17 cellular contexts compared by ENCODE assay signal in genomic region chr18:7646174-7646886, GRCh38.
DNase-seq lines count a peak whose midpoint lies in the region; ATAC-seq, FAIRE-seq and TF ChIP-seq lines count a peak whose summit lies in the region.
"Had no signal": no experiment of that assay in that cellular context is flagged by ENCODE, and none has a peak within 500 bp of the region (broad histone marks: within the 10 kb centered on the region; RNA-seq: fewer than 3 reads in every experiment).

No MANE protein-coding gene starts in this region.

- intact Hi-C loops in heart left ventricle (cut with DNase I): no loop called here
- intact Hi-C loops in left ventricle myocardium inferior (cut with micrococcal nuclease): no loop called here
- intact Hi-C loops in PC-3 (cut with micrococcal nuclease): no loop called here

- peaks cover 5% of the 10 kb centered on the region; the same call in 1 of the 2 replicates for H4K20me1 ChIP-seq in PC-3 (ENCODE audit: low read length)

- DNase-seq in heart left ventricle: no peak
- no peak for DNase-seq in left ventricle myocardium inferior
- peak; percentile 64 for DNase-seq in ELF-1 (ENCODE audit: low read depth, low spot score)
- DNase-seq in PC-3: no peak
- DNase-seq in mesothelial cell of epicardium (ENCODE audit: low spot score in 2 of 2, unreplicated experiment in 2 of 2): no peak
- DNase-seq in glomerular visceral epithelial cell (ENCODE audit: extremely low spot score): no peak
- no peak for DNase-seq in GM12892 (ENCODE audit: insufficient read length)
- DNase-seq in occipital lobe (lab: John Stamatoyannopoulos, UW): no peak
- DNase-seq: CD4-positive, alpha-beta memory T cell; KBM-7; NCI-H1092; NCI-H1930; NCI-H446; NK-92 treated with Interleukin-12 subunit alpha and Interleukin-12 subunit beta, amount 100 ng/mL, for 24 hours; OCI-M1 had no signal

- no peak for FAIRE-seq in GM12892 (lab: Jason Lieb, UNC)

- no TSS peak for BruUV-seq in PC-3 (replicated peaks; lab: Mats Ljungman, UMichigan)

- peaks cover 0 to 66% (median 42%) of the 10 kb centered on the region in 12 donors for H3K4me1 ChIP-seq in heart left ventricle
- H3K4me1 ChIP-seq in left ventricle myocardium inferior: peaks cover 65% of the 10 kb centered on the region
- peaks cover 26% of the 10 kb centered on the region for H3K4me1 ChIP-seq in PC-3 (ENCODE audit: insufficient read depth, low read length)

- H3K9me2 ChIP-seq in PC-3 (replicated peaks; ENCODE audit: low read length): no peaks in the 10 kb centered on the region

- no peaks in the 10 kb centered on the region for H3K27me3 ChIP-seq in heart left ventricle
- H3K27me3 ChIP-seq in left ventricle myocardium inferior (ENCODE audit: low read depth): no peaks in the 10 kb centered on the region
- H3K27me3 ChIP-seq in PC-3 (ENCODE audit: low read length): no peaks in the 10 kb centered on the region

- H3K36me3 ChIP-seq in heart left ventricle (no peaks in the 10 kb centered on the region), left ventricle myocardium inferior (peaks cover 3% of the 10 kb centered on the region), PC-3 (ENCODE audit: low read depth, low read length) (no peaks in the 10 kb centered on the region)

- H3K4me3 ChIP-seq in heart left ventricle: no peak overlapping the region
- no peak overlapping the region for H3K4me3 ChIP-seq in left ventricle myocardium inferior
- H3K4me3 ChIP-seq in PC-3 (ENCODE audit: low read length): no peak overlapping the region

- ATAC-seq in heart left ventricle (peak in 3 of 4 donors; percentile 27 to 41 (median 34)), PC-3 (no peak; the same call in none of the 2 replicates)

- POLR2A ChIA-PET in PC-3 (lab: Charles Lee; ENCODE audit: unreplicated experiment): interaction anchor here (0.6 kb wide), 2 partner anchors 44 to 1556 kb away, joined by 3 read pairs; no protein-coding TSS in a partner anchor

- peaks cover 0 to 12% (median 8%) of the 10 kb centered on the region in 12 donors for H3K9me3 ChIP-seq in heart left ventricle
- peaks cover 17% of the 10 kb centered on the region for H3K9me3 ChIP-seq in left ventricle myocardium inferior (replicated peaks)
- no peaks in the 10 kb centered on the region for H3K9me3 ChIP-seq in PC-3 (ENCODE audit: low read length)

- H3K79me2 ChIP-seq in PC-3 (ENCODE audit: low read length): peaks cover 31% of the 10 kb centered on the region

- peak overlapping the region; percentile 32 for H3K4me2 ChIP-seq in PC-3 (ENCODE audit: low read length)

- 82 to 95% (median 89%) methylated on average over 6 of the region's 6 CpGs for WGBS in heart left ventricle, 4 donors

- no peaks in the 10 kb centered on the region for H3F3A ChIP-seq in PC-3 (ENCODE audit: low read length, unreplicated experiment)

- H3K9ac ChIP-seq in PC-3 (ENCODE audit: low read length): no peak overlapping the region

- H3K27ac Mint-ChIP-seq in mesothelial cell of epicardium: peak overlapping the region; percentile 37
- H3K27ac Mint-ChIP-seq: B cell; CD4-positive, alpha-beta memory T cell had no signal

- H3K4me1 Mint-ChIP-seq in mesothelial cell of epicardium: peaks cover 35% of the 10 kb centered on the region
- H3K4me1 Mint-ChIP-seq: B cell; CD4-positive, alpha-beta memory T cell had no signal

- peaks cover 22% of the 10 kb centered on the region for H3K9me3 Mint-ChIP-seq in mesothelial cell of epicardium

- CTCF ChIA-PET in PC-3 (lab: Charles Lee): interaction anchor here (0.6 kb wide), 1 partner anchor 9 kb away, joined by 3 read pairs; no protein-coding TSS in a partner anchor

- peaks cover 2% of the 10 kb centered on the region for H3K27me3 Mint-ChIP-seq in mesothelial cell of epicardium (ENCODE audit: low read depth)
- H3K27me3 Mint-ChIP-seq: B cell; CD4-positive, alpha-beta memory T cell had no signal

- no peak overlapping the region for H2AFZ ChIP-seq in PC-3 (ENCODE audit: low read length)

- H3K27ac ChIP-seq in heart left ventricle (no peak overlapping the region), left ventricle myocardium inferior (replicated peaks) (no peak overlapping the region), PC-3 (ENCODE audit: low read length) (peak overlapping the region; percentile 42)
- H3K27ac ChIP-seq: RWPE1 had no signal

- TF ChIP-seq CTCF in heart left ventricle (IDR thresholded peaks at IDR 0.05): no peak
- no peak for TF ChIP-seq CTCF in left ventricle myocardium inferior (IDR thresholded peaks at IDR 0.05; ENCODE audit: borderline replicate concordance)
- TF ChIP-seq CTCF in PC-3 (conservative IDR thresholded peaks at IDR 0.05; ENCODE audit: low read depth, low read length): no peak
- TF ChIP-seq CTCF in mesothelial cell of epicardium (IDR thresholded peaks at IDR 0.05; ENCODE audit: unreplicated experiment): no peak

- no peak overlapping the region for H3K4me3 Mint-ChIP-seq in mesothelial cell of epicardium
- H3K4me3 Mint-ChIP-seq: B cell; CD4-positive, alpha-beta memory T cell had no signal

- TF ChIP-seq POLR2A in heart left ventricle (IDR thresholded peaks at IDR 0.05) (no peak), GM12892 (IDR thresholded peaks at IDR 0.05; ENCODE audit: low read depth, low read length) (no peak)

- peaks cover 21% of the 10 kb centered on the region for H3K36me3 Mint-ChIP-seq in mesothelial cell of epicardium
- H3K36me3 Mint-ChIP-seq: CD4-positive, alpha-beta memory T cell had no signal
